In the genomic region with DNA sequence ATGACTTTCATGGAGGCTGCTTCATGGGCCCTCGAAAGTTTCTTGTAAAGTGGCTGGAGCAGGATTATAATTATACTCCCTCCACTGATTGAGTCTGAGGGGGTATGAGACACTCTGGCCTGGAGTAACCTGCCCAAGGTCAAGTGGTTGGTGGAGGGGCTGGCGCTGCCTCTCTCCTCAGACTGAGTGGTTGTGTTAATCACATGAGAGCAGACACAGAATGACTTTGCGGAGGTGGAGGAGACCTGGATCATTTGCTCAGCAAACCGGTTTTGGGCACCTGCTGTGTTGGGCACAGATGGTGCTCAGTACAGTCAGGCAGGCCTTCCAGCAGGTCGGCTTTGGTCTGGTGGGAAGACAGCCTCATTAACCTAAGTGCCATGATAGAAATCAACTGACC, we compare ENCODE assay signal across 14 cellular contexts. TPM values are rescaled to one million over a fixed set of nuclear protein-coding genes. Genes with fewer than 3 reads are reported as not detected.
DNase-seq lines count a peak whose midpoint lies in the region; ATAC-seq, FAIRE-seq and TF ChIP-seq lines count a peak whose summit lies in the region.
"Had no signal": no experiment of that assay in that cellular context is flagged by ENCODE, and none has a peak within 500 bp of the region (broad histone marks: within the 10 kb centered on the region; RNA-seq: fewer than 3 reads in every experiment).

No MANE protein-coding gene starts in this region.

- FAIRE-seq in kidney (lab: Jason Lieb, UNC) = no peak
- FAIRE-seq: GM12891 had no signal

- H3K36me3 Mint-ChIP-seq in CD8-positive, alpha-beta T cell = peaks cover 45% of the 10 kb centered on the region
- H3K36me3 Mint-ChIP-seq in endothelial cell (ENCODE audit: low read depth, unreplicated experiment) = peaks cover 14% of the 10 kb centered on the region
- H3K36me3 Mint-ChIP-seq in T-helper 2 cell treated with Interferon-gamma antibody and Interleukin-4, amounts not matched to agents 5 μg/mL and 100 μg/mL, for 36 hours (ENCODE audit: low read depth) = peaks cover 20% of the 10 kb centered on the region

- peaks cover 5% of the 10 kb centered on the region for H3K36me3 ChIP-seq in CD8-positive, alpha-beta T cell (ENCODE audit: insufficient read depth, low read length)
- H3K36me3 ChIP-seq in Loucy (ENCODE audit: insufficient read depth, low read length) (peaks cover 90% of the 10 kb centered on the region), PC-9 (ENCODE audit: low read depth) (no peaks in the 10 kb centered on the region), kidney (ENCODE audit: control insufficient read depth in 1 of 2, insufficient read depth in 2 of 2, low read length in 2 of 2) (peaks cover 2 to 3% of the 10 kb centered on the region in 2 donors)
- H3K36me3 ChIP-seq: suprapubic skin had no signal

- no TSS peak for BruUV-seq in PC-9 (replicated peaks; lab: Mats Ljungman, UMichigan)

- H3K27me3 ChIP-seq in CD8-positive, alpha-beta T cell (ENCODE audit: insufficient read depth, low read length) = no peaks in the 10 kb centered on the region
- no peaks in the 10 kb centered on the region for H3K27me3 ChIP-seq in Loucy (ENCODE audit: insufficient read depth, low read length, poor library complexity, severe bottlenecking)
- H3K27me3 ChIP-seq in PC-9 (ENCODE audit: insufficient read depth, low read depth) = no peaks in the 10 kb centered on the region
- H3K27me3 ChIP-seq: suprapubic skin had no signal

- no peak for DNase-seq in CD8-positive, alpha-beta T cell
- DNase-seq in PC-9 (peak; percentile 47 to 77), kidney (peak; percentile 82), hypothalamus (lab: John Stamatoyannopoulos, UW) (no peak), endothelial cell (ENCODE audit: low spot score) (no peak)
- DNase-seq in activated naive CD4-positive, alpha-beta T cell treated with anti-CD3 and anti-CD28 coated beads, Interleukin-2, amount 50 U/mL, for 16 hours = no peak
- DNase-seq in T-helper 2 cell treated with Interferon-gamma antibody and Interleukin-4, amounts not matched to agents 5 μg/mL and 100 μg/mL, for 36 hours (ENCODE audit: low spot score) = no peak
- DNase-seq: CD4-positive, CD25-positive, alpha-beta regulatory T cell; occipital lobe; stimulated activated CD4-positive, alpha-beta T cell treated with anti-CD3 and anti-CD28 coated beads, Interleukin-4, amount 100 ng/mL, for 4 hours had no signal

- no peaks in the 10 kb centered on the region for H3K9me3 ChIP-seq in CD8-positive, alpha-beta T cell (ENCODE audit: low read length)
- H3K9me3 ChIP-seq in Loucy (ENCODE audit: insufficient read depth, low read depth, low read length) (no peaks in the 10 kb centered on the region), PC-9 (ENCODE audit: insufficient read depth, low read depth) (no peaks in the 10 kb centered on the region), kidney (ENCODE audit: control insufficient read depth in 1 of 2, low read length in 2 of 2) (no peaks in the 10 kb centered on the region)
- H3K9me3 ChIP-seq: suprapubic skin had no signal

- POLR2A ChIA-PET in CD8-positive, alpha-beta T cell (lab: Charles Lee) = no interaction called here
- POLR2A ChIA-PET in PC-9 (lab: Charles Lee; ENCODE audit: unreplicated experiment) = no interaction called here

- H3K4me2 ChIP-seq in Loucy (ENCODE audit: low read depth, low read length, poor library complexity, severe bottlenecking) = peak overlapping the region; percentile 26
- H3K4me2 ChIP-seq in PC-9 = peak overlapping the region; percentile 38

- H3K9ac ChIP-seq in Loucy (ENCODE audit: low read depth, low read length, poor library complexity, severe bottlenecking) (no peak overlapping the region), kidney (ENCODE audit: low read length in 2 of 2) (peak overlapping the region in 1 of 2 donors; percentile 42)

- H4K20me1 ChIP-seq in Loucy (ENCODE audit: insufficient read depth, low read length, poor library complexity, severe bottlenecking) (peaks cover 98% of the 10 kb centered on the region), PC-9 (ENCODE audit: insufficient read depth) (peaks cover 35% of the 10 kb centered on the region)

- intact Hi-C loops in CD8-positive, alpha-beta T cell (cut with DNase I, micrococcal nuclease) = no loop called here
- intact Hi-C loops in PC-9 (cut with micrococcal nuclease; ENCODE audit: unreplicated experiment) = no loop called here
- intact Hi-C loops in kidney (cut with DNase I) = no loop called here

- H3K9me2 ChIP-seq in Loucy (replicated peaks; ENCODE audit: low read depth, low read length) (no peaks in the 10 kb centered on the region), PC-9 (ENCODE audit: insufficient read depth) (no peaks in the 10 kb centered on the region)

- H3K27me3 Mint-ChIP-seq in CD8-positive, alpha-beta T cell (ENCODE audit: low read depth) = no peaks in the 10 kb centered on the region
- H3K27me3 Mint-ChIP-seq in endothelial cell (ENCODE audit: unreplicated experiment) = peaks cover 10% of the 10 kb centered on the region
- no peaks in the 10 kb centered on the region for H3K27me3 Mint-ChIP-seq in T-helper 2 cell treated with Interferon-gamma antibody and Interleukin-4, amounts not matched to agents 5 μg/mL and 100 μg/mL, for 36 hours (ENCODE audit: low read depth)
- H3K27me3 Mint-ChIP-seq: CD4-positive, CD25-positive, alpha-beta regulatory T cell had no signal

- no peak for ATAC-seq in CD8-positive, alpha-beta T cell

- no peak overlapping the region for H3K4me3 ChIP-seq in CD8-positive, alpha-beta T cell (ENCODE audit: low read depth, low read length)
- H3K4me3 ChIP-seq in Loucy (ENCODE audit: low read length, poor library complexity, severe bottlenecking) (no peak overlapping the region), PC-9 (no peak overlapping the region), kidney (ENCODE audit: low read length in 2 of 2) (no peak overlapping the region)
- H3K4me3 ChIP-seq: suprapubic skin had no signal

- CTCF ChIA-PET in CD8-positive, alpha-beta T cell (lab: Charles Lee) = interaction anchor here (1.5 kb wide), 1 partner anchor 13 kb away, joined by 3 read pairs; no protein-coding TSS in a partner anchor
- CTCF ChIA-PET in PC-9 (lab: Charles Lee) = no interaction called here

- H3K4me1 ChIP-seq in CD8-positive, alpha-beta T cell (ENCODE audit: insufficient read depth, low read length) = no peaks in the 10 kb centered on the region
- H3K4me1 ChIP-seq in Loucy (ENCODE audit: insufficient read depth, low read length, poor library complexity, severe bottlenecking) (peaks cover 44% of the 10 kb centered on the region), PC-9 (replicated peaks; ENCODE audit: insufficient read depth) (peaks cover 30% of the 10 kb centered on the region), kidney (ENCODE audit: control insufficient read depth in 1 of 2, insufficient read depth in 1 of 2, low read depth in 1 of 2, low read length in 2 of 2) (peaks cover 27 to 36% of the 10 kb centered on the region in 2 donors)

- H3F3A ChIP-seq in Loucy (ENCODE audit: low read depth) (no peaks in the 10 kb centered on the region), PC-9 (ENCODE audit: insufficient read depth, low read depth) (no peaks in the 10 kb centered on the region)

- no peak overlapping the region for H2AFZ ChIP-seq in Loucy (ENCODE audit: low read length)
- no peak overlapping the region for H2AFZ ChIP-seq in PC-9

- no peaks in the 10 kb centered on the region for H3K9me3 Mint-ChIP-seq in CD8-positive, alpha-beta T cell
- H3K9me3 Mint-ChIP-seq in endothelial cell (ENCODE audit: unreplicated experiment) = no peaks in the 10 kb centered on the region
- H3K9me3 Mint-ChIP-seq in T-helper 2 cell treated with Interferon-gamma antibody and Interleukin-4, amounts not matched to agents 5 μg/mL and 100 μg/mL, for 36 hours = no peaks in the 10 kb centered on the region
- H3K9me3 Mint-ChIP-seq: activated T-helper 1 cell treated with anti-CD3 and anti-CD28 coated beads, Interleukin-12 subunit alpha, Interleukin-12 subunit beta, Interleukin-2, Interleukin-4 antibody, amounts not matched to agents 30 ng/mL and 10 ng/mL and 1 ng/mL, durations not matched to agents 14 hours and 24 hours and 36 hours; CD4-positive, CD25-positive, alpha-beta regulatory T cell had no signal

- H3K79me2 ChIP-seq in Loucy (ENCODE audit: insufficient read depth, low read length) = peaks cover 100% of the 10 kb centered on the region
- H3K79me2 ChIP-seq in PC-9 (ENCODE audit: low read depth) = peaks cover 96% of the 10 kb centered on the region

- H3K27ac ChIP-seq in CD8-positive, alpha-beta T cell (ENCODE audit: low read depth, low read length) = no peak overlapping the region
- H3K27ac ChIP-seq in PC-9 (peak overlapping the region; percentile 58), kidney (ENCODE audit: low read depth in 2 of 2, low read length in 2 of 2) (peak overlapping the region; percentile 74 to 93)
- H3K27ac ChIP-seq: suprapubic skin had no signal

- peaks cover 54% of the 10 kb centered on the region for H3K4me1 Mint-ChIP-seq in CD8-positive, alpha-beta T cell (ENCODE audit: low read depth)
- H3K4me1 Mint-ChIP-seq in endothelial cell (ENCODE audit: unreplicated experiment) = peaks cover 26% of the 10 kb centered on the region
- H3K4me1 Mint-ChIP-seq in T-helper 2 cell treated with Interferon-gamma antibody and Interleukin-4, amounts not matched to agents 5 μg/mL and 100 μg/mL, for 36 hours (ENCODE audit: low read depth) = peaks cover 8% of the 10 kb centered on the region

- no peak overlapping the region for H3K4me3 Mint-ChIP-seq in CD8-positive, alpha-beta T cell
- H3K4me3 Mint-ChIP-seq in endothelial cell (ENCODE audit: unreplicated experiment) = no peak overlapping the region
- no peak overlapping the region for H3K4me3 Mint-ChIP-seq in T-helper 2 cell treated with Interferon-gamma antibody and Interleukin-4, amounts not matched to agents 5 μg/mL and 100 μg/mL, for 36 hours
- H3K4me3 Mint-ChIP-seq: activated T-helper 1 cell treated with anti-CD3 and anti-CD28 coated beads, Interleukin-12 subunit alpha, Interleukin-12 subunit beta, Interleukin-2, Interleukin-4 antibody, amounts not matched to agents 30 ng/mL and 10 ng/mL and 1 ng/mL, durations not matched to agents 14 hours and 24 hours and 36 hours; CD4-positive, CD25-positive, alpha-beta regulatory T cell had no signal

- peak overlapping the region; percentile 41 for H3K27ac Mint-ChIP-seq in CD8-positive, alpha-beta T cell
- H3K27ac Mint-ChIP-seq in endothelial cell (ENCODE audit: unreplicated experiment) = no peak overlapping the region
- H3K27ac Mint-ChIP-seq in T-helper 2 cell treated with Interferon-gamma antibody and Interleukin-4, amounts not matched to agents 5 μg/mL and 100 μg/mL, for 36 hours = no peak overlapping the region
- H3K27ac Mint-ChIP-seq: activated T-helper 1 cell treated with anti-CD3 and anti-CD28 coated beads, Interleukin-12 subunit alpha, Interleukin-12 subunit beta, Interleukin-2, Interleukin-4 antibody, amounts not matched to agents 30 ng/mL and 10 ng/mL and 1 ng/mL, durations not matched to agents 14 hours and 24 hours and 36 hours had no signal

- TF ChIP-seq CTCF in CD8-positive, alpha-beta T cell (IDR thresholded peaks at IDR 0.05) = no peak
- no peak for TF ChIP-seq CTCF in Loucy (conservative IDR thresholded peaks at IDR 0.05; ENCODE audit: low read length)
- no peak for TF ChIP-seq CTCF in PC-9 (conservative IDR thresholded peaks at IDR 0.05)
- no peak for TF ChIP-seq CTCF in kidney (IDR thresholded peaks at IDR 0.05; ENCODE audit: borderline replicate concordance, extremely low read depth, insufficient read depth)
- no peak for TF ChIP-seq CTCF in endothelial cell (IDR thresholded peaks at IDR 0.05; ENCODE audit: unreplicated experiment)

RNA-seq across cellular contexts. Expression of a gene that starts 11.8 kb away (rescaled TPM):
- 10 to 100 TPM; 72.1 to 78.5 TPM for total RNA-seq in CD8-positive, alpha-beta T cell
- total RNA-seq in PC-9 (2021) (47.8 and 54.9 TPM in 2 replicates), kidney (97.7 TPM), endothelial cell (ENCODE audit: unreplicated experiment) (92.6 TPM)
- polyA plus RNA-seq in kidney (ENCODE audit: insufficient read depth, low read depth, low replicate concordance) = 45.0 TPM

RNA-seq across cellular contexts. Expression of a gene that starts 46.9 kb away (rescaled TPM):
- under 1 TPM; 0.52 to 0.64 TPM for total RNA-seq in CD8-positive, alpha-beta T cell
- total RNA-seq in PC-9 (2021) = 5.8 and 6.8 TPM in 2 replicates
- 30.5 TPM for total RNA-seq in kidney
- 9.7 TPM for polyA plus RNA-seq in kidney (ENCODE audit: insufficient read depth, low read depth, low replicate concordance)
- 2.2 TPM for total RNA-seq in endothelial cell (ENCODE audit: unreplicated experiment)

RNA-seq across cellular contexts. Expression of a gene that starts 50.3 kb away (rescaled TPM):
- total RNA-seq in CD8-positive, alpha-beta T cell = under 1 TPM in 1 of 2 experiments, not detected in 1; 0.71 TPM
- total RNA-seq in PC-9 (2021) (0.28 TPM in 1 of 2 replicates, not detected in the other), kidney (5.2 TPM), endothelial cell (ENCODE audit: unreplicated experiment) (1.1 TPM)
- polyA plus RNA-seq in kidney (ENCODE audit: insufficient read depth, low read depth, low replicate concordance) = 11.9 TPM
- total RNA-seq: activated T-helper 1 cell treated with anti-CD3 and anti-CD28 coated beads, Interleukin-12 subunit alpha, Interleukin-12 subunit beta, Interleukin-2, Interleukin-4 antibody, amounts not matched to agents 30 ng/mL and 10 ng/mL and 1 ng/mL, durations not matched to agents 14 hours and 24 hours and 36 hours; CD4-positive, CD25-positive, alpha-beta regulatory T cell had no signal

Comparison
In these comparisons a context has a peak if more than half of its experiments do, and no peak if none do; other contexts are left out.
1. DNase-seq: peak in PC-9 (2 of 2) and kidney (single experiment); none in CD8-positive, alpha-beta T cell (0 of 7), activated naive CD4-positive, alpha-beta T cell treated with anti-CD3 and anti-CD28 coated beads, Interleukin-2, amount 50 U/mL, for 16 hours (single experiment), hypothalamus (0 of 51), endothelial cell (single experiment) and T-helper 2 cell treated with Interferon-gamma antibody and Interleukin-4, amounts not matched to agents 5 μg/mL and 100 μg/mL, for 36 hours (single experiment).